Comparison of ENCODE assay signal across 8 cellular contexts in the genomic region with DNA sequence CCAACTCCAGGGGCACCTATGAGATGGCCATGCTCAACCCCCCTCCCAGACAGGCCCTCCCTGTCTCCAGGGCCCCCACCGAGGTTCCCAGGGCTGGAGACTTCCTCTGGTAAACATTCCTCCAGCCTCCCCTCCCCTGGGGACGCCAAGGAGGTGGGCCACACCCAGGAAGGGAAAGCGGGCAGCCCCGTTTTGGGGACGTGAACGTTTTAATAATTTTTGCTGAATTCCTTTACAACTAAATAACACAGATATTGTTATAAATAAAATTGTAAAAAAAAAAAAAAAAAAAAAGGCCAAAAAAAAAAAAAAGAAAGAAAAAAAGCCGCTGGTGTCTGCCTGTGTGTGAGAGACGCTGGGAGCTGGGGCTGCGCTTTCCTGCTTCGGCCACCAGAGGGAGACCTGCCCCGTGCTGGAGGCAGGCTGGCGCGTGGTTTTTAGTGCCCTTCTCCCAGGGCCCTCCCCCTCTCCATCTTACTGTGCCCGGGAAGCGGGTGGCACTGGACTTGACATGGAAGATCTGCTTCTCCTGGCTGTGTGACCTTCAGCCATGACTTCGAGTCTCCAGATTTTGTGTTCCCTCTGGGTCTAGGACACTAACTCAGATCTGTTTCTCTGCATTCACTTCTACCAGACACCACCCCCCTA. TPM values are rescaled to one million over a fixed set of nuclear protein-coding genes. Genes with fewer than 3 reads are reported as not detected.
DNase-seq lines count a peak whose midpoint lies in the region; ATAC-seq and TF ChIP-seq lines count a peak whose summit lies in the region.

No MANE protein-coding gene starts in this region.

- peak; percentile 98 for TF ChIP-seq CTCF in kidney epithelial cell (IDR thresholded peaks at IDR 0.05; ENCODE audit: insufficient read depth, low read length, poor library complexity, severe bottlenecking)

- no peaks in the 10 kb centered on the region for H3K36me3 ChIP-seq in kidney epithelial cell (ENCODE audit: control insufficient read depth, insufficient read depth, low read length)

- peaks cover 39% of the 10 kb centered on the region for H3K27me3 ChIP-seq in kidney epithelial cell (ENCODE audit: control insufficient read depth, insufficient read depth, low read length)

- ATAC-seq in HG03045 (IDR thresholded peaks at IDR 0.05; ENCODE audit: unreplicated experiment): peak; percentile 50
- no peak for ATAC-seq in GM19397 (IDR thresholded peaks at IDR 0.05; ENCODE audit: unreplicated experiment)

- H3K4me3 ChIP-seq in kidney epithelial cell (ENCODE audit: low read depth, low read length): no peak overlapping the region

- peak; percentile 65 for DNase-seq in DMS153 (lab: John Stamatoyannopoulos, UW)
- peak; percentile 85 for DNase-seq in NCI-H345 (lab: John Stamatoyannopoulos, UW)
- peak; percentile 75 for DNase-seq in activated CD4-positive, alpha-beta T cell treated with anti-CD3 and anti-CD28 coated beads for 1 hour
- peak; percentile 78 for DNase-seq in central memory CD4-positive, alpha-beta T cell
- DNase-seq in kidney epithelial cell (ENCODE audit: low read depth): peak; percentile 43
- peak; percentile 75 for DNase-seq in stimulated activated CD4-positive, alpha-beta T cell treated with anti-CD3 and anti-CD28 coated beads, Interleukin-2, amount 100 ng/mL, for 4 hours (ENCODE audit: low read depth)

RNA-seq across cellular contexts. Expression of gene NXPH4, which starts 3.4 kb away (rescaled TPM):
- total RNA-seq in kidney epithelial cell: 3.1 and 5.9 TPM in 2 replicates

RNA-seq across cellular contexts. Expression of gene SHMT2, which starts 16.3 kb away (rescaled TPM):
- 490 and 536 TPM in 2 replicates for total RNA-seq in kidney epithelial cell

RNA-seq across cellular contexts. Expression of gene STAC3, which starts 37.8 kb away (rescaled TPM):
- total RNA-seq in kidney epithelial cell: 0.71 TPM in 1 of 2 replicates, not detected in the other
